In genomic region chr1:54137532-54138061, GRCh38 we compare ENCODE assay signal across 16 cellular contexts. TPM values are rescaled to one million over a fixed set of nuclear protein-coding genes. Genes with fewer than 3 reads are reported as not detected.
A peak's percentile ranks its signal among the peaks of the same experiment; 100 is the strongest.
DNase-seq lines count a peak whose midpoint lies in the region; ATAC-seq and TF ChIP-seq lines count a peak whose summit lies in the region.
"Had no signal": no experiment of that assay in that cellular context is flagged by ENCODE, and none has a peak within 500 bp of the region (broad histone marks: within the 10 kb centered on the region; RNA-seq: fewer than 3 reads in every experiment).

No MANE protein-coding gene starts in this region.

- H3K27me3 ChIP-seq in fibroblast of lung (ENCODE audit: control insufficient read depth, insufficient read depth, low read length), result peaks cover 8% of the 10 kb centered on the region
- no peaks in the 10 kb centered on the region for H3K27me3 ChIP-seq in ovary
- no peaks in the 10 kb centered on the region for H3K27me3 ChIP-seq in dorsolateral prefrontal cortex
- H3K27me3 ChIP-seq: vagina had no signal

- peak overlapping the region; percentile 76; the same call in 1 of the 2 replicates for H3K27ac ChIP-seq in SK-N-MC
- H3K27ac ChIP-seq in fibroblast of lung (ENCODE audit: insufficient read depth, low read length), result no peak overlapping the region
- peak overlapping the region in 1 of 2 donors; percentile 25 for H3K27ac ChIP-seq in ovary
- H3K27ac ChIP-seq in dorsolateral prefrontal cortex, result no peak overlapping the region
- H3K27ac ChIP-seq: psoas muscle, vagina had no signal

- no peak overlapping the region for H2AFZ ChIP-seq in fibroblast of lung (ENCODE audit: low read length)

- DNase-seq in ELF-1 (ENCODE audit: low read depth, low spot score) (peak; percentile 52), SK-N-MC (ENCODE audit: low read depth, low spot score) (no peak), fibroblast of lung (ENCODE audit: low read depth in 2 of 2) (peak; percentile 12 to 76), ovary (peak in 4 of 5 donors; percentile 37 to 69 (median 45)), NCI-H446 (lab: John Stamatoyannopoulos, UW) (no peak), dorsolateral prefrontal cortex (no peak)
- DNase-seq: activated CD4-positive, alpha-beta memory T cell treated with anti-CD3 and anti-CD28 coated beads for 36 hours; amygdala; CD4-positive, alpha-beta T cell; kidney; psoas muscle; SIG-M5 had no signal

- 14 to 30% (median 20%) methylated on average over 10 of the region's 10 CpGs for WGBS in ovary, 3 donors

- H3K4me1 ChIP-seq in fibroblast of lung (ENCODE audit: control insufficient read depth, extremely low read depth, insufficient read depth, low read length), result no peaks in the 10 kb centered on the region
- H3K4me1 ChIP-seq in ovary (ENCODE audit: insufficient read depth), result peaks cover 4% of the 10 kb centered on the region
- H3K4me1 ChIP-seq: psoas muscle had no signal

- H3K4me3 ChIP-seq in SK-N-MC, result peak overlapping the region; percentile 52; the same call in 1 of the 2 replicates
- H3K4me3 ChIP-seq in fibroblast of lung (replicated peaks in 1 of 4; ENCODE audit: control extremely low read depth in 1 of 4, insufficient read depth in 1 of 4, low read depth in 3 of 4, low read length in 4 of 4), result no peak overlapping the region
- H3K4me3 ChIP-seq in ovary, result no peak overlapping the region
- H3K4me3 ChIP-seq in dorsolateral prefrontal cortex, result no peak overlapping the region
- H3K4me3 ChIP-seq: psoas muscle, vagina had no signal

- no peak overlapping the region for H3K9ac ChIP-seq in SK-N-MC (ENCODE audit: insufficient read length)
- no peak overlapping the region for H3K9ac ChIP-seq in fibroblast of lung (ENCODE audit: insufficient read depth, low read length)

- H3K9me3 ChIP-seq in SK-N-MC (ENCODE audit: low read depth, low read length) (no peaks in the 10 kb centered on the region), fibroblast of lung (ENCODE audit: control insufficient read depth, insufficient read depth, low read depth, low read length) (no peaks in the 10 kb centered on the region), ovary (no peaks in the 10 kb centered on the region)
- H3K9me3 ChIP-seq: psoas muscle, vagina had no signal

- intact Hi-C loops in ovary (cut with DNase I) (no loop called here), dorsolateral prefrontal cortex (cut with DNase I) (no loop called here)

- no peaks in the 10 kb centered on the region for H3K79me2 ChIP-seq in fibroblast of lung (ENCODE audit: control insufficient read depth, insufficient read depth, low read length)

- TF ChIP-seq CTCF in fibroblast of lung (conservative IDR thresholded peaks at IDR 0.05 in 1 of 2, IDR thresholded peaks at IDR 0.05 in 1 of 2; ENCODE audit: low read depth in 1 of 2, low read length in 2 of 2), result no peak
- TF ChIP-seq CTCF in ovary (IDR thresholded peaks at IDR 0.05), result no peak
- no peak for TF ChIP-seq CTCF in dorsolateral prefrontal cortex (IDR thresholded peaks at IDR 0.05 in 54 of 56, conservative IDR thresholded peaks at IDR 0.05 in 2 of 56; ENCODE audit: low read depth in 1 of 56, partially characterized antibody in 56 of 56)

- H4K20me1 ChIP-seq in fibroblast of lung (ENCODE audit: control insufficient read depth, extremely low read depth, insufficient read depth, low read length), result no peaks in the 10 kb centered on the region

- H3K36me3 ChIP-seq in SK-N-MC (ENCODE audit: insufficient read depth, low read length), result no peaks in the 10 kb centered on the region
- no peaks in the 10 kb centered on the region for H3K36me3 ChIP-seq in fibroblast of lung (ENCODE audit: control insufficient read depth, insufficient read depth, low read length)
- H3K36me3 ChIP-seq in ovary, result no peaks in the 10 kb centered on the region
- H3K36me3 ChIP-seq: vagina had no signal

- no peak overlapping the region for H3K4me2 ChIP-seq in fibroblast of lung (ENCODE audit: extremely low read depth, insufficient read depth, low read length)

- no peak for TF ChIP-seq EP300 in ovary (IDR thresholded peaks at IDR 0.05)

- no peak for ATAC-seq in GM18907 (IDR thresholded peaks at IDR 0.05; ENCODE audit: unreplicated experiment)
- no peak for ATAC-seq in HG03135 (IDR thresholded peaks at IDR 0.05; ENCODE audit: unreplicated experiment)

- TF ChIP-seq POLR2A in ovary (IDR thresholded peaks at IDR 0.05), result no peak

RNA-seq across cellular contexts. Expression of gene CDCP2, which starts 15.2 kb away (rescaled TPM):
- total RNA-seq in fibroblast of lung (not detected in 2 replicates), ovary (under 1 TPM in 2 of 7 donors, not detected in 5; 0.15 to 0.34 TPM), dorsolateral prefrontal cortex (1 to 10 TPM in 2 of 120 experiments, under 1 TPM in 80, not detected in 38; 0.12 to 1.1 (median 0.39) TPM)
- polyA plus RNA-seq in fibroblast of lung (not detected in 2 replicates), ovary (under 1 TPM in 1 of 2 donors, not detected in 1; 0.04 TPM)
- not detected in 2 replicates for polyA plus RNA-seq in fibroblast of lung (2012)
- polyA minus RNA-seq in fibroblast of lung (ENCODE audit: low replicate concordance), result not detected in 2 replicates
- total RNA-seq: activated CD4-positive, alpha-beta memory T cell treated with anti-CD3 and anti-CD28 coated beads for 36 hours; CD4-positive, alpha-beta T cell; epithelial cell of proximal tubule; psoas muscle; vagina had no signal
- polyA plus RNA-seq: psoas muscle had no signal

Comparison
In these comparisons a context has a peak if more than half of its experiments do, and no peak if none do; other contexts are left out.
1. DNase-seq: peak in ELF-1 (single experiment), fibroblast of lung (2 of 2) and ovary (4 of 5); none in SK-N-MC (single experiment), NCI-H446 (0 of 2) and dorsolateral prefrontal cortex (0 of 10).